1 cellular context compared by ENCODE assay signal in genomic region chr3:105997800-105998526, GRCh38.
TF ChIP-seq lines count a peak whose summit lies in the region.

No MANE protein-coding gene starts in this region.

TF ChIP-seq in IMR-90, 13 proteins besides CTCF, POLR2A, EP300 and RAD21 (continued from another document):
- TF ChIP-seq RFX5 (IDR thresholded peaks at IDR 0.05; ENCODE audit: low read depth, low read length) (no peak), MAFK (IDR thresholded peaks at IDR 0.05; ENCODE audit: low read depth, low read length) (0 out of 2 replicates have a peak, but pooled peaks have one; percentile 16)
